8 cellular contexts compared by ENCODE assay signal in genomic region chr16:81035975-81036750, GRCh38. TPM values are rescaled to one million over a fixed set of nuclear protein-coding genes. Genes with fewer than 3 reads are reported as not detected.
DNase-seq lines count a peak whose midpoint lies in the region; TF ChIP-seq lines count a peak whose summit lies in the region.

No MANE protein-coding gene starts in this region.

- DNase-seq in GM13976 (ENCODE audit: low spot score) = peak; percentile 73
- peak; percentile 68 for DNase-seq in NAMALWA (ENCODE audit: low spot score)
- no peak for DNase-seq in activated T-helper 1 cell treated with anti-CD3 and anti-CD28 coated beads, Interleukin-12 subunit alpha, Interleukin-12 subunit beta, Interleukin-2, Interleukin-4 antibody, amounts not matched to agents 30 ng/mL and 10 ng/mL and 1 ng/mL, durations not matched to agents 14 hours and 24 hours and 36 hours (ENCODE audit: low spot score)
- peak; percentile 40 for DNase-seq in fibroblast of villous mesenchyme (ENCODE audit: low read depth)
- DNase-seq in tibial nerve (ENCODE audit: low spot score in 2 of 2) = no peak
- DNase-seq in epidermal melanocyte (ENCODE audit: insufficient read length, low spot score) = no peak

- peaks cover 3% of the 10 kb centered on the region; the same call in 1 of the 2 replicates for H3K4me1 ChIP-seq in HEK293 (ENCODE audit: control insufficient read depth, insufficient read depth, low read length)
- H3K4me1 ChIP-seq in neutrophil (ENCODE audit: control insufficient read depth in 1 of 2, insufficient read depth in 1 of 2, low read depth in 1 of 2, low read length in 1 of 2) = peaks cover 15% of the 10 kb centered on the region in 2 experiments
- peaks cover 0 to 26% (median 15%) of the 10 kb centered on the region in 4 donors for H3K4me1 ChIP-seq in tibial nerve

- no peaks in the 10 kb centered on the region for H3K27me3 Mint-ChIP-seq in activated T-helper 1 cell treated with anti-CD3 and anti-CD28 coated beads, Interleukin-12 subunit alpha, Interleukin-12 subunit beta, Interleukin-2, Interleukin-4 antibody, amounts not matched to agents 30 ng/mL and 10 ng/mL and 1 ng/mL, durations not matched to agents 14 hours and 24 hours and 36 hours (ENCODE audit: insufficient read depth)

- peaks cover 0 to 42% of the 10 kb centered on the region in 2 experiments; a peak in 2 of 3 replicates for H3K36me3 ChIP-seq in HEK293 (ENCODE audit: control insufficient read depth in 2 of 2, insufficient read depth in 1 of 2, low read length in 2 of 2)
- peaks cover 4% of the 10 kb centered on the region for H3K36me3 ChIP-seq in neutrophil
- H3K36me3 ChIP-seq in tibial nerve = peaks cover 0 to 6% (median 0%) of the 10 kb centered on the region in 3 donors

- 0 to 1% methylated on average over 16 to 51 of the region's 80 CpGs for WGBS in tibial nerve, 2 donors

- H3K36me3 Mint-ChIP-seq in activated T-helper 1 cell treated with anti-CD3 and anti-CD28 coated beads, Interleukin-12 subunit alpha, Interleukin-12 subunit beta, Interleukin-2, Interleukin-4 antibody, amounts not matched to agents 30 ng/mL and 10 ng/mL and 1 ng/mL, durations not matched to agents 14 hours and 24 hours and 36 hours (ENCODE audit: low read depth) = peaks cover 21% of the 10 kb centered on the region

- H3K9me3 ChIP-seq in HEK293 (ENCODE audit: control insufficient read depth, insufficient read depth, low read depth, low read length) (no peaks in the 10 kb centered on the region), neutrophil (no peaks in the 10 kb centered on the region), tibial nerve (no peaks in the 10 kb centered on the region)

- peak overlapping the region; percentile 65 for H3K27ac Mint-ChIP-seq in activated T-helper 1 cell treated with anti-CD3 and anti-CD28 coated beads, Interleukin-12 subunit alpha, Interleukin-12 subunit beta, Interleukin-2, Interleukin-4 antibody, amounts not matched to agents 30 ng/mL and 10 ng/mL and 1 ng/mL, durations not matched to agents 14 hours and 24 hours and 36 hours

- no peak for TF ChIP-seq EP300 in tibial nerve (IDR thresholded peaks at IDR 0.05)

- CTCF ChIA-PET in HEK293 (lab: Yijun Ruan, JAX) = interaction anchor here (0.6 to 2.6 kb wide), 28 partner anchors 9 to 700 kb away, joined by 3 to 24 read pairs (median 4); partner anchors contain the start of gene C16orf46

- peaks cover 27% of the 10 kb centered on the region for H3K4me1 Mint-ChIP-seq in activated T-helper 1 cell treated with anti-CD3 and anti-CD28 coated beads, Interleukin-12 subunit alpha, Interleukin-12 subunit beta, Interleukin-2, Interleukin-4 antibody, amounts not matched to agents 30 ng/mL and 10 ng/mL and 1 ng/mL, durations not matched to agents 14 hours and 24 hours and 36 hours (ENCODE audit: low read depth)

- peak overlapping the region; percentile 89 for H3K4me3 ChIP-seq in HEK293 (ENCODE audit: low read depth, low read length)
- H3K4me3 ChIP-seq in fibroblast of villous mesenchyme (ENCODE audit: low read depth, low read length) = peak overlapping the region; percentile 78
- H3K4me3 ChIP-seq in neutrophil (ENCODE audit: low read depth in 1 of 2, low read length in 1 of 2) = peak overlapping the region; percentile 65 to 69
- peak overlapping the region; percentile 38 to 77 (median 62) for H3K4me3 ChIP-seq in tibial nerve

- TF ChIP-seq CTCF in GM13976 (IDR thresholded peaks at IDR 0.05; ENCODE audit: borderline replicate concordance, control extremely low read depth, extremely low read depth, insufficient read depth, missing control alignments) (no peak), HEK293 (tag by site-specific recombination; IDR thresholded peaks at IDR 0.05) (no peak), fibroblast of villous mesenchyme (IDR thresholded peaks at IDR 0.05; ENCODE audit: insufficient read depth, low read depth, low read length) (no peak), neutrophil (IDR thresholded peaks at IDR 0.05) (no peak), tibial nerve (IDR thresholded peaks at IDR 0.05) (no peak)

- no peak for TF ChIP-seq POLR2A in tibial nerve (IDR thresholded peaks at IDR 0.05)

- POLR2A ChIA-PET in HEK293 (lab: Yijun Ruan, JAX) = interaction anchor here (1.0 to 1.9 kb wide), 3 partner anchors 25 to 40 kb away, joined by 4 to 11 read pairs (median 4); partner anchors contain the start of genes C16orf46, CENPN and CMC2

- intact Hi-C loops in activated T-helper 1 cell treated with anti-CD3 and anti-CD28 coated beads, Interleukin-12 subunit alpha, Interleukin-12 subunit beta, Interleukin-2, Interleukin-4 antibody, amounts not matched to agents 30 ng/mL and 10 ng/mL and 1 ng/mL, durations not matched to agents 14 hours and 24 hours and 36 hours (cut with micrococcal nuclease) = loop anchor here (1.0 kb wide), 7 partner anchors 29 to 702 kb away; partner anchors contain the start of genes CENPN, GAN and GCSH

- H3K9me3 Mint-ChIP-seq in activated T-helper 1 cell treated with anti-CD3 and anti-CD28 coated beads, Interleukin-12 subunit alpha, Interleukin-12 subunit beta, Interleukin-2, Interleukin-4 antibody, amounts not matched to agents 30 ng/mL and 10 ng/mL and 1 ng/mL, durations not matched to agents 14 hours and 24 hours and 36 hours = no peaks in the 10 kb centered on the region

- H3K4me3 Mint-ChIP-seq in activated T-helper 1 cell treated with anti-CD3 and anti-CD28 coated beads, Interleukin-12 subunit alpha, Interleukin-12 subunit beta, Interleukin-2, Interleukin-4 antibody, amounts not matched to agents 30 ng/mL and 10 ng/mL and 1 ng/mL, durations not matched to agents 14 hours and 24 hours and 36 hours = peak overlapping the region; percentile 88

- H3K27ac ChIP-seq in HEK293 (ENCODE audit: extremely low read depth, low read depth, low read length) (peak overlapping the region; percentile 76; the same call in 1 of the 2 replicates), neutrophil (peak overlapping the region; percentile 57), tibial nerve (peak overlapping the region in 3 of 4 donors; percentile 59 to 81 (median 66))

- in situ Hi-C loops in GM13976 (cut with MboI; ENCODE audit: low sequenced_read_pairs, unreplicated experiment) = no loop called here

- H3K27me3 ChIP-seq in neutrophil (no peaks in the 10 kb centered on the region), tibial nerve (no peaks in the 10 kb centered on the region)

TF ChIP-seq in HEK293, 187 proteins besides CTCF, POLR2A, EP300 and RAD21 (continues in another document):
- TF ChIP-seq ZBTB7A (tag by site-specific recombination; IDR thresholded peaks at IDR 0.05; ENCODE audit: low read depth) = no peak
- TF ChIP-seq ELK4 (IDR thresholded peaks at IDR 0.05; ENCODE audit: borderline replicate concordance, low read depth, low read length) = 0 out of 2 replicates have a peak, but pooled peaks have one; percentile 13
- TF ChIP-seq ZBTB26 (tag by site-specific recombination; optimal IDR thresholded peaks at IDR 0.05) = peak; percentile 44
- TF ChIP-seq SALL2 (tag by site-specific recombination; IDR thresholded peaks at IDR 0.05; ENCODE audit: borderline replicate concordance) = no peak

RNA-seq across cellular contexts. Expression of gene ATMIN, which starts 0.5 kb away (rescaled TPM):
- 31.2 and 32.3 TPM in 2 replicates for total RNA-seq in activated T-helper 1 cell treated with anti-CD3 and anti-CD28 coated beads, Interleukin-12 subunit alpha, Interleukin-12 subunit beta, Interleukin-2, Interleukin-4 antibody, amounts not matched to agents 30 ng/mL and 10 ng/mL and 1 ng/mL, durations not matched to agents 14 hours and 24 hours and 36 hours
- total RNA-seq in fibroblast of villous mesenchyme (36.4 and 54.0 TPM in 2 replicates), tibial nerve (10 to 100 TPM; 16.2 to 31.2 (median 24.4) TPM)

RNA-seq across cellular contexts. Expression of gene CENPN, which starts 29.1 kb away (rescaled TPM):
- 65.6 and 67.8 TPM in 2 replicates for total RNA-seq in activated T-helper 1 cell treated with anti-CD3 and anti-CD28 coated beads, Interleukin-12 subunit alpha, Interleukin-12 subunit beta, Interleukin-2, Interleukin-4 antibody, amounts not matched to agents 30 ng/mL and 10 ng/mL and 1 ng/mL, durations not matched to agents 14 hours and 24 hours and 36 hours
- total RNA-seq in fibroblast of villous mesenchyme (44.5 and 64.8 TPM in 2 replicates), tibial nerve (1 to 10 TPM; 1.8 to 8.1 (median 4.2) TPM)

RNA-seq across cellular contexts. Expression of gene CMC2, which starts 29.5 kb away (rescaled TPM):
- 141 and 156 TPM in 2 replicates for total RNA-seq in activated T-helper 1 cell treated with anti-CD3 and anti-CD28 coated beads, Interleukin-12 subunit alpha, Interleukin-12 subunit beta, Interleukin-2, Interleukin-4 antibody, amounts not matched to agents 30 ng/mL and 10 ng/mL and 1 ng/mL, durations not matched to agents 14 hours and 24 hours and 36 hours
- total RNA-seq in fibroblast of villous mesenchyme (28.0 and 30.7 TPM in 2 replicates), tibial nerve (10 to 100 TPM; 20.0 to 38.7 (median 35.2) TPM)

RNA-seq across cellular contexts. Expression of gene C16orf46, which starts 40.9 kb away (rescaled TPM):
- 0.32 and 0.41 TPM in 2 replicates for total RNA-seq in activated T-helper 1 cell treated with anti-CD3 and anti-CD28 coated beads, Interleukin-12 subunit alpha, Interleukin-12 subunit beta, Interleukin-2, Interleukin-4 antibody, amounts not matched to agents 30 ng/mL and 10 ng/mL and 1 ng/mL, durations not matched to agents 14 hours and 24 hours and 36 hours
- total RNA-seq in fibroblast of villous mesenchyme (0.86 and 0.97 TPM in 2 replicates), tibial nerve (1 to 10 TPM in 1 of 4 donors, under 1 TPM in 1, not detected in 2; 0.78 to 3.3 TPM)

Comparison
In these comparisons a context has a peak if more than half of its experiments do, and no peak if none do; other contexts are left out.
1. DNase-seq: peak in GM13976 (single experiment), NAMALWA (single experiment) and fibroblast of villous mesenchyme (single experiment); none in activated T-helper 1 cell treated with anti-CD3 and anti-CD28 coated beads, Interleukin-12 subunit alpha, Interleukin-12 subunit beta, Interleukin-2, Interleukin-4 antibody, amounts not matched to agents 30 ng/mL and 10 ng/mL and 1 ng/mL, durations not matched to agents 14 hours and 24 hours and 36 hours (single experiment), tibial nerve (0 of 2) and epidermal melanocyte (single experiment).
2. Peak in every context shown above with its lines, with median percentiles within 50 percentile points of each other: H3K27ac ChIP-seq and H3K4me3 ChIP-seq.